11 cellular contexts compared by ENCODE assay signal in genomic region chr18:11982981-11983380, GRCh38. TPM values are rescaled to one million over a fixed set of nuclear protein-coding genes. Genes with fewer than 3 reads are reported as not detected.
DNase-seq lines count a peak whose midpoint lies in the region; ATAC-seq and TF ChIP-seq lines count a peak whose summit lies in the region.
"Had no signal": no experiment of that assay in that cellular context is flagged by ENCODE, and none has a peak within 500 bp of the region (broad histone marks: within the 10 kb centered on the region; RNA-seq: fewer than 3 reads in every experiment).

No MANE protein-coding gene starts in this region.

- H3F3A ChIP-seq in GM23338 (replicated peaks; ENCODE audit: low read depth) = peaks cover 10% of the 10 kb centered on the region; the same call in 1 of the 2 replicates

- H3K4me3 Mint-ChIP-seq in GM23338 = peak overlapping the region; percentile 96

- H3K27ac Mint-ChIP-seq in GM23338 = no peak overlapping the region

- DNase-seq in GM23338 (ENCODE audit: low spot score) = peak; percentile 12
- peak; percentile 63 for DNase-seq in NB4 (ENCODE audit: low read depth)
- no peak for DNase-seq in epithelial cell of proximal tubule (ENCODE audit: low read depth)
- DNase-seq in NCI-H2029 (lab: John Stamatoyannopoulos, UW) = no peak
- no peak for DNase-seq in NCI-H2081 (lab: John Stamatoyannopoulos, UW)
- no peak for DNase-seq in Kasumi-1 (lab: John Stamatoyannopoulos, UW)
- DNase-seq: kidney glomerular epithelial cell, NCI-H1105, testis had no signal

- H3K4me2 ChIP-seq in GM23338 = peak overlapping the region; percentile 91

- H3K36me3 Mint-ChIP-seq in GM23338 (ENCODE audit: low read depth) = peaks cover 8% of the 10 kb centered on the region

- no peaks in the 10 kb centered on the region for H3K36me3 ChIP-seq in GM23338 (ENCODE audit: insufficient read depth)
- no peaks in the 10 kb centered on the region for H3K36me3 ChIP-seq in neutrophil

- H3K79me2 ChIP-seq in GM23338 (replicated peaks; ENCODE audit: insufficient read depth) = peaks cover 60% of the 10 kb centered on the region

- H2AFZ ChIP-seq in GM23338 = no peak overlapping the region

- ATAC-seq in GM23338 (no peak), HG02938 (IDR thresholded peaks at IDR 0.05; ENCODE audit: unreplicated experiment) (no peak)

- H3K4me1 ChIP-seq in GM23338 (ENCODE audit: insufficient read depth) (peaks cover 49% of the 10 kb centered on the region), neutrophil (ENCODE audit: control insufficient read depth in 1 of 2, insufficient read depth in 1 of 2, low read depth in 1 of 2, low read length in 1 of 2) (peaks cover 76 to 79% of the 10 kb centered on the region in 2 experiments)

- peaks cover 62% of the 10 kb centered on the region for H3K4me1 Mint-ChIP-seq in GM23338

- no peak overlapping the region for H3K27ac ChIP-seq in GM23338 (ENCODE audit: low read depth)
- peak overlapping the region; percentile 89 for H3K27ac ChIP-seq in neutrophil

- H3K27me3 ChIP-seq in GM23338 (ENCODE audit: insufficient read depth) = no peaks in the 10 kb centered on the region
- no peaks in the 10 kb centered on the region for H3K27me3 ChIP-seq in neutrophil
- H3K27me3 ChIP-seq: testis had no signal

- TF ChIP-seq POLR2A in NB4 (IDR thresholded peaks at IDR 0.05; ENCODE audit: extremely low read depth, insufficient read length) = no peak

- H3K27me3 Mint-ChIP-seq in GM23338 (ENCODE audit: insufficient read depth, low read depth, poor library complexity) = peaks cover 20% of the 10 kb centered on the region

- H3K9me2 ChIP-seq in GM23338 (ENCODE audit: insufficient read depth) = no peaks in the 10 kb centered on the region

- peaks cover 32% of the 10 kb centered on the region for H4K20me1 ChIP-seq in GM23338 (replicated peaks; ENCODE audit: insufficient read depth)

- no peak for TF ChIP-seq CTCF in GM23338 (conservative IDR thresholded peaks at IDR 0.05; ENCODE audit: low read depth in 2 of 2)
- no peak for TF ChIP-seq CTCF in NB4 (IDR thresholded peaks at IDR 0.05; ENCODE audit: low read depth, low read length)
- TF ChIP-seq CTCF in epithelial cell of proximal tubule (conservative IDR thresholded peaks at IDR 0.05; ENCODE audit: low read depth, low read length) = no peak
- TF ChIP-seq CTCF in neutrophil (IDR thresholded peaks at IDR 0.05) = no peak

- H3K9me3 ChIP-seq in neutrophil = no peaks in the 10 kb centered on the region
- H3K9me3 ChIP-seq: testis had no signal

- 0 out of 3 replicates have a peak, but pooled peaks cover 4% of the 10 kb centered on the region for H3K9me3 Mint-ChIP-seq in GM23338

- peak overlapping the region; percentile 85 for H3K4me3 ChIP-seq in GM23338
- peak overlapping the region; percentile 80 for H3K4me3 ChIP-seq in NB4 (ENCODE audit: low read depth, low read length)
- peak overlapping the region; percentile 87 for H3K4me3 ChIP-seq in epithelial cell of proximal tubule (ENCODE audit: low read depth, low read length)
- peak overlapping the region; percentile 76 to 99 for H3K4me3 ChIP-seq in neutrophil (ENCODE audit: low read depth in 1 of 2, low read length in 1 of 2)

TF ChIP-seq in GM23338, 12 proteins besides CTCF, POLR2A, EP300 and RAD21 (continues in another document):
- no peak for TF ChIP-seq EZH2 (IDR thresholded peaks at IDR 0.05; ENCODE audit: low read depth, unreplicated experiment)
- no peak for TF ChIP-seq STAT1 (IDR thresholded peaks at IDR 0.05; ENCODE audit: unreplicated experiment)
- no peak for TF ChIP-seq JUNB (IDR thresholded peaks at IDR 0.05; ENCODE audit: unreplicated experiment)
- no peak for TF ChIP-seq ZNF331 (CRISPR knock-in tag; IDR thresholded peaks at IDR 0.05; ENCODE audit: low read depth)
- TF ChIP-seq, protein P1, sequence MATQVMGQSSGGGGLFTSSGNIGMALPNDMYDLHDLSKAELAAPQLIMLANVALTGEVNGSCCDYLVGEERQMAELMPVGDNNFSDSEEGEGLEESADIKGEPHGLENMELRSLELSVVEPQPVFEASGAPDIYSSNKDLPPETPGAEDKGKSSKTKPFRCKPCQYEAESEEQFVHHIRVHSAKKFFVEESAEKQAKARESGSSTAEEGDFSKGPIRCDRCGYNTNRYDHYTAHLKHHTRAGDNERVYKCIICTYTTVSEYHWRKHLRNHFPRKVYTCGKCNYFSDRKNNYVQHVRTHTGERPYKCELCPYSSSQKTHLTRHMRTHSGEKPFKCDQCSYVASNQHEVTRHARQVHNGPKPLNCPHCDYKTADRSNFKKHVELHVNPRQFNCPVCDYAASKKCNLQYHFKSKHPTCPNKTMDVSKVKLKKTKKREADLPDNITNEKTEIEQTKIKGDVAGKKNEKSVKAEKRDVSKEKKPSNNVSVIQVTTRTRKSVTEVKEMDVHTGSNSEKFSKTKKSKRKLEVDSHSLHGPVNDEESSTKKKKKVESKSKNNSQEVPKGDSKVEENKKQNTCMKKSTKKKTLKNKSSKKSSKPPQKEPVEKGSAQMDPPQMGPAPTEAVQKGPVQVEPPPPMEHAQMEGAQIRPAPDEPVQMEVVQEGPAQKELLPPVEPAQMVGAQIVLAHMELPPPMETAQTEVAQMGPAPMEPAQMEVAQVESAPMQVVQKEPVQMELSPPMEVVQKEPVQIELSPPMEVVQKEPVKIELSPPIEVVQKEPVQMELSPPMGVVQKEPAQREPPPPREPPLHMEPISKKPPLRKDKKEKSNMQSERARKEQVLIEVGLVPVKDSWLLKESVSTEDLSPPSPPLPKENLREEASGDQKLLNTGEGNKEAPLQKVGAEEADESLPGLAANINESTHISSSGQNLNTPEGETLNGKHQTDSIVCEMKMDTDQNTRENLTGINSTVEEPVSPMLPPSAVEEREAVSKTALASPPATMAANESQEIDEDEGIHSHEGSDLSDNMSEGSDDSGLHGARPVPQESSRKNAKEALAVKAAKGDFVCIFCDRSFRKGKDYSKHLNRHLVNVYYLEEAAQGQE (IDR thresholded peaks at IDR 0.05; ENCODE audit: unreplicated experiment) = no peak
- TF ChIP-seq POLR2AphosphoS5 (IDR thresholded peaks at IDR 0.05; ENCODE audit: low read depth) = no peak
- TF ChIP-seq EZH2phosphoT487 (IDR thresholded peaks at IDR 0.05; ENCODE audit: unreplicated experiment) = no peak
- no peak for TF ChIP-seq ZNF114 (CRISPR knock-in tag; IDR thresholded peaks at IDR 0.05)
- TF ChIP-seq ZNF462 (CRISPR knock-in tag; IDR thresholded peaks at IDR 0.05) = no peak
- TF ChIP-seq CREB1 (CRISPR knock-in tag; IDR thresholded peaks at IDR 0.05; ENCODE audit: low read depth) = no peak

RNA-seq across cellular contexts. Expression of gene IMPA2, which starts 1.7 kb away (rescaled TPM):
- 91.8 and 122 TPM in 2 replicates for total RNA-seq in GM23338 (2014; rRNA removed; shearing (Covaris generic))
- polyA plus RNA-seq in GM23338 (2016; fragmentation: Nextera tagmentation; extraction: Ambion mirVana) = 45.0 and 50.4 TPM in 2 replicates
- total RNA-seq in epithelial cell of proximal tubule = 59.0 and 89.9 TPM in 2 replicates

Comparison
In these comparisons a context has a peak if more than half of its experiments do, and no peak if none do; other contexts are left out.
1. DNase-seq: peak in GM23338 (single experiment) and NB4 (single experiment); none in epithelial cell of proximal tubule (single experiment), NCI-H2029 (single experiment), NCI-H2081 (0 of 2) and Kasumi-1 (0 of 2).
2. Peak in every context shown above with its lines, with median percentiles within 50 percentile points of each other: H3K4me3 ChIP-seq.